Comparison of ENCODE assay signal across 16 cellular contexts in genomic region chr15:71601038-71601869, GRCh38.
"Had no signal": no experiment of that assay in that cellular context is flagged by ENCODE, and none has a peak within 500 bp of the region (broad histone marks: within the 10 kb centered on the region; RNA-seq: fewer than 3 reads in every experiment).

No MANE protein-coding gene starts in this region.

- H3K27ac ChIP-seq: ascending aorta, psoas muscle, suprapubic skin, upper lobe of right lung, VCaP had no signal

- DNase-seq: activated CD4-positive, alpha-beta T cell treated with anti-CD3 and anti-CD28 coated beads for 36 hours; activated naive CD4-positive, alpha-beta T cell; left cardiac atrium; naive thymus-derived CD8-positive, alpha-beta T cell; occipital lobe; psoas muscle; stimulated activated CD4-positive, alpha-beta T cell treated with anti-CD3 and anti-CD28 coated beads, Interleukin-12 subunit alpha, Interleukin-12 subunit beta, amount 100 ng/mL, for 4 hours; stimulated activated naive CD4-positive, alpha-beta T cell treated with Interleukin-2 at 50 U/mL for 16 hours; T-cell; T1000; upper lobe of right lung had no signal

- H3K9me3 ChIP-seq: ascending aorta, suprapubic skin, upper lobe of right lung had no signal

- ATAC-seq: activated CD4-positive, alpha-beta T cell treated with anti-CD3 and anti-CD28 coated beads for 36 hours; left cardiac atrium; naive thymus-derived CD8-positive, alpha-beta T cell; psoas muscle; sciatic nerve; T-cell; upper lobe of right lung had no signal

- H3K27me3 ChIP-seq: ascending aorta, dorsolateral prefrontal cortex, suprapubic skin, upper lobe of right lung had no signal

- H3K36me3 ChIP-seq: ascending aorta, suprapubic skin, upper lobe of right lung had no signal

- H3K4me3 ChIP-seq: ascending aorta, dorsolateral prefrontal cortex, psoas muscle, suprapubic skin, upper lobe of right lung had no signal
